In genomic region chr6:30676660-30677270, GRCh38 we compare ENCODE assay signal across 17 cellular contexts. TPM values are rescaled to one million over a fixed set of nuclear protein-coding genes. Genes with fewer than 3 reads are reported as not detected.
DNase-seq lines count a peak whose midpoint lies in the region; ATAC-seq and TF ChIP-seq lines count a peak whose summit lies in the region.
"Had no signal": no experiment of that assay in that cellular context is flagged by ENCODE, and none has a peak within 500 bp of the region (broad histone marks: within the 10 kb centered on the region; RNA-seq: fewer than 3 reads in every experiment).

No MANE protein-coding gene starts in this region.

- H3K9me2 ChIP-seq in GM23338 (ENCODE audit: insufficient read depth), result no peaks in the 10 kb centered on the region

- H3K4me1 Mint-ChIP-seq in activated CD4-positive, alpha-beta T cell treated with anti-CD3 and anti-CD28 coated beads, Interleukin-2, amount 10 ng/mL, durations not matched to agents 7 days and 5 days, result peaks cover 41% of the 10 kb centered on the region
- H3K4me1 Mint-ChIP-seq in GM23338, result peaks cover 14% of the 10 kb centered on the region
- peaks cover 39 to 44% of the 10 kb centered on the region in 2 donors for H3K4me1 Mint-ChIP-seq in natural killer cell treated with Interleukin-12 subunit alpha and Interleukin-12 subunit beta and Interleukin-15 and Interleukin-18, amount 100 ng/mL, for 72 hours (ENCODE audit: low read depth in 2 of 2)

- no peak overlapping the region for H2AFZ ChIP-seq in GM23338
- H2AFZ ChIP-seq in mammary epithelial cell (ENCODE audit: low read depth, low read length), result no peak overlapping the region

- peaks cover 7% of the 10 kb centered on the region for H3K79me2 ChIP-seq in GM23338 (replicated peaks; ENCODE audit: insufficient read depth)
- peaks cover 59% of the 10 kb centered on the region for H3K79me2 ChIP-seq in mammary epithelial cell (ENCODE audit: insufficient read depth, low read length)

- TF ChIP-seq CTCF in GM23338 (conservative IDR thresholded peaks at IDR 0.05; ENCODE audit: low read depth in 2 of 2) (no peak), mammary epithelial cell (conservative IDR thresholded peaks at IDR 0.05 in 1 of 2, IDR thresholded peaks at IDR 0.05 in 1 of 2; ENCODE audit: extremely low read depth in 1 of 2, insufficient read depth in 1 of 2, low read depth in 1 of 2, low read length in 2 of 2) (no peak), lower lobe of right lung (IDR thresholded peaks at IDR 0.05) (no peak)

- WGBS in mammary epithelial cell (ENCODE audit: low coverage, missing lambda C conversion rate), result 83% methylated on average over 7 of the region's 8 CpGs

- peaks cover 55% of the 10 kb centered on the region for H3K36me3 Mint-ChIP-seq in activated CD4-positive, alpha-beta T cell treated with anti-CD3 and anti-CD28 coated beads, Interleukin-2, amount 10 ng/mL, durations not matched to agents 7 days and 5 days (ENCODE audit: low read depth)
- H3K36me3 Mint-ChIP-seq in GM23338 (ENCODE audit: low read depth), result peaks cover 22% of the 10 kb centered on the region
- peaks cover 24% of the 10 kb centered on the region for H3K36me3 Mint-ChIP-seq in natural killer cell treated with Interleukin-12 subunit alpha and Interleukin-12 subunit beta and Interleukin-15 and Interleukin-18, amount 100 ng/mL, for 72 hours

- no peak for DNase-seq in activated CD4-positive, alpha-beta T cell treated with anti-CD3 and anti-CD28 coated beads, Interleukin-2, amount 10 ng/mL, durations not matched to agents 7 days and 5 days
- DNase-seq in activated CD4-positive, alpha-beta T cell treated with anti-CD3 and anti-CD28 coated beads for 4 hours, result no peak
- no peak for DNase-seq in GM23338 (ENCODE audit: low spot score)
- DNase-seq in mammary epithelial cell, result no peak
- no peak for DNase-seq in natural killer cell treated with Interleukin-12 subunit alpha and Interleukin-12 subunit beta and Interleukin-15 and Interleukin-18, amount 100 ng/mL, for 72 hours (ENCODE audit: low spot score)
- DNase-seq in NCI-H510A (lab: John Stamatoyannopoulos, UW), result no peak
- no peak for DNase-seq in lower lobe of right lung
- DNase-seq: activated effector memory CD4-positive, alpha-beta T cell treated with Interleukin-2 at 50 U/mL for 16 hours; GOT3; NCI-H2227 treated with DMSO at 0.1 percent for 48 hours; NK-92 treated with Interleukin-12 subunit alpha and Interleukin-12 subunit beta, amount 100 ng/mL, for 24 hours; nucleus accumbens; SW 1271 had no signal

- no peaks in the 10 kb centered on the region for H3K27me3 Mint-ChIP-seq in activated CD4-positive, alpha-beta T cell treated with anti-CD3 and anti-CD28 coated beads, Interleukin-2, amount 10 ng/mL, durations not matched to agents 7 days and 5 days
- H3K27me3 Mint-ChIP-seq in GM23338 (ENCODE audit: insufficient read depth, low read depth, poor library complexity), result peaks cover 4% of the 10 kb centered on the region
- H3K27me3 Mint-ChIP-seq in natural killer cell treated with Interleukin-12 subunit alpha and Interleukin-12 subunit beta and Interleukin-15 and Interleukin-18, amount 100 ng/mL, for 72 hours, result no peaks in the 10 kb centered on the region
- H3K27me3 Mint-ChIP-seq: stimulated activated naive CD8-positive, alpha-beta T cell treated with anti-CD3 and anti-CD28 coated beads, Interleukin-15, Interleukin-2, amounts not matched to agents 100 ng/mL and 50 ng/mL, for 24 hours; type B pancreatic cell had no signal

- dilution Hi-C loops in mammary epithelial cell (cut with HindIII; ENCODE audit: low sequenced_read_pairs), result no loop called here

- intact Hi-C loops in mammary epithelial cell (cut with micrococcal nuclease), result loop anchor here (5.0 kb wide), 1 partner anchor 411 kb away; no protein-coding TSS in a partner anchor
- intact Hi-C loops in lower lobe of right lung (cut with DNase I), result loop anchor here (5.0 kb wide), 1 partner anchor 46 kb away; the partner anchor contains the start of gene TUBB

- H4K20me1 ChIP-seq in GM23338 (replicated peaks; ENCODE audit: insufficient read depth), result no peaks in the 10 kb centered on the region; the same call in none of the 2 replicates
- no peaks in the 10 kb centered on the region for H4K20me1 ChIP-seq in mammary epithelial cell (ENCODE audit: insufficient read depth, low read length)

- in situ Hi-C loops in mammary epithelial cell (cut with MboI; ENCODE audit: low sequenced_read_pairs in 2 of 2), result loop anchor here in 1 of 2 donors (10.0 kb wide), 1 partner anchor 192 kb away; the partner anchor contains the start of gene HLA-E

- no peaks in the 10 kb centered on the region for H3K27me3 ChIP-seq in GM23338 (ENCODE audit: insufficient read depth)
- H3K27me3 ChIP-seq in mammary epithelial cell (ENCODE audit: insufficient read depth, low read length), result no peaks in the 10 kb centered on the region
- H3K27me3 ChIP-seq in lower lobe of right lung (ENCODE audit: low read depth), result no peaks in the 10 kb centered on the region

- no peaks in the 10 kb centered on the region for H3K9me3 ChIP-seq in mammary epithelial cell (replicated peaks; ENCODE audit: insufficient read depth, low read length)
- H3K9me3 ChIP-seq in lower lobe of right lung, result no peaks in the 10 kb centered on the region

- no peak overlapping the region for H3K4me3 ChIP-seq in GM23338
- H3K4me3 ChIP-seq in mammary epithelial cell (replicated peaks in 1 of 3; ENCODE audit: insufficient read depth in 1 of 3, low read depth in 2 of 3, low read length in 3 of 3), result no peak overlapping the region
- no peak overlapping the region for H3K4me3 ChIP-seq in lower lobe of right lung

- H3K27ac ChIP-seq in GM23338 (ENCODE audit: low read depth) (peak overlapping the region; percentile 52; the same call in 1 of the 2 replicates), mammary epithelial cell (ENCODE audit: insufficient read depth, low read depth, low read length) (no peak overlapping the region), lower lobe of right lung (no peak overlapping the region)

- no peak overlapping the region for H3K9ac ChIP-seq in mammary epithelial cell (ENCODE audit: insufficient read depth, low read length)

- H3K4me1 ChIP-seq in GM23338 (ENCODE audit: insufficient read depth) (peaks cover 9% of the 10 kb centered on the region; the same call in 1 of the 2 replicates), mammary epithelial cell (ENCODE audit: insufficient read depth, low read length) (peaks cover 26% of the 10 kb centered on the region), lower lobe of right lung (peaks cover 44% of the 10 kb centered on the region)

- CTCF ChIA-PET in activated CD4-positive, alpha-beta T cell treated with anti-CD3 and anti-CD28 coated beads, Interleukin-2, amount 10 ng/mL, durations not matched to agents 7 days and 5 days (lab: Charles Lee), result interaction anchor here (0.6 to 12.7 kb wide), 2 partner anchors 20 to 48 kb away, joined by 5 to 476 read pairs; partner anchors contain the start of genes MDC1 and TUBB
- CTCF ChIA-PET in mammary epithelial cell (lab: Charles Lee; ENCODE audit: low non-redundant PET), result no interaction called here

- ATAC-seq in GM23338, result no peak
- ATAC-seq in natural killer cell treated with Interleukin-12 subunit alpha and Interleukin-12 subunit beta and Interleukin-15 and Interleukin-18, amount 100 ng/mL, for 72 hours, result no peak
- no peak for ATAC-seq in HG03571 (IDR thresholded peaks at IDR 0.05; ENCODE audit: unreplicated experiment)
- no peak for ATAC-seq in lower lobe of right lung
- ATAC-seq: Right ventricle myocardium inferior had no signal

- POLR2A ChIA-PET in activated CD4-positive, alpha-beta T cell treated with anti-CD3 and anti-CD28 coated beads, Interleukin-2, amount 10 ng/mL, durations not matched to agents 7 days and 5 days (lab: Charles Lee), result no interaction called here

- TSS peak; percentile 51 for BruUV-seq in mammary epithelial cell (replicated peaks; lab: Mats Ljungman, UMichigan)

- H3K36me3 ChIP-seq in GM23338 (ENCODE audit: insufficient read depth) (peaks cover 5% of the 10 kb centered on the region; the same call in 1 of the 2 replicates), mammary epithelial cell (ENCODE audit: insufficient read depth, low read length) (peaks cover 20% of the 10 kb centered on the region), lower lobe of right lung (peaks cover 51% of the 10 kb centered on the region)

- peak overlapping the region; percentile 26 for H3K27ac Mint-ChIP-seq in activated CD4-positive, alpha-beta T cell treated with anti-CD3 and anti-CD28 coated beads, Interleukin-2, amount 10 ng/mL, durations not matched to agents 7 days and 5 days
- no peak overlapping the region for H3K27ac Mint-ChIP-seq in GM23338
- peak overlapping the region; percentile 53 to 65 for H3K27ac Mint-ChIP-seq in natural killer cell treated with Interleukin-12 subunit alpha and Interleukin-12 subunit beta and Interleukin-15 and Interleukin-18, amount 100 ng/mL, for 72 hours
- H3K27ac Mint-ChIP-seq: stimulated activated naive CD8-positive, alpha-beta T cell treated with anti-CD3 and anti-CD28 coated beads, Interleukin-15, Interleukin-2, amounts not matched to agents 100 ng/mL and 50 ng/mL, for 24 hours; type B pancreatic cell had no signal

- no peak overlapping the region for H3K4me2 ChIP-seq in GM23338
- H3K4me2 ChIP-seq in mammary epithelial cell (ENCODE audit: insufficient read depth, low read depth, low read length), result no peak overlapping the region

- no peaks in the 10 kb centered on the region for H3K9me3 Mint-ChIP-seq in activated CD4-positive, alpha-beta T cell treated with anti-CD3 and anti-CD28 coated beads, Interleukin-2, amount 10 ng/mL, durations not matched to agents 7 days and 5 days
- no peaks in the 10 kb centered on the region for H3K9me3 Mint-ChIP-seq in GM23338
- H3K9me3 Mint-ChIP-seq in natural killer cell treated with Interleukin-12 subunit alpha and Interleukin-12 subunit beta and Interleukin-15 and Interleukin-18, amount 100 ng/mL, for 72 hours, result no peaks in the 10 kb centered on the region
- H3K9me3 Mint-ChIP-seq: stimulated activated naive CD8-positive, alpha-beta T cell treated with anti-CD3 and anti-CD28 coated beads, Interleukin-15, Interleukin-2, amounts not matched to agents 100 ng/mL and 50 ng/mL, for 24 hours; type B pancreatic cell had no signal

- H3F3A ChIP-seq in GM23338 (replicated peaks; ENCODE audit: low read depth), result 0 out of 2 replicates have a peak, but pooled peaks cover 3% of the 10 kb centered on the region

- H3K4me3 Mint-ChIP-seq in activated CD4-positive, alpha-beta T cell treated with anti-CD3 and anti-CD28 coated beads, Interleukin-2, amount 10 ng/mL, durations not matched to agents 7 days and 5 days, result no peak overlapping the region
- H3K4me3 Mint-ChIP-seq in GM23338, result no peak overlapping the region
- H3K4me3 Mint-ChIP-seq in natural killer cell treated with Interleukin-12 subunit alpha and Interleukin-12 subunit beta and Interleukin-15 and Interleukin-18, amount 100 ng/mL, for 72 hours, result peak overlapping the region; percentile 7
- H3K4me3 Mint-ChIP-seq: stimulated activated naive CD8-positive, alpha-beta T cell treated with anti-CD3 and anti-CD28 coated beads, Interleukin-15, Interleukin-2, amounts not matched to agents 100 ng/mL and 50 ng/mL, for 24 hours; type B pancreatic cell had no signal

RNA-seq across cellular contexts. Expression of gene DHX16, which starts 4.0 kb away (rescaled TPM):
- 10 to 100 TPM; 40.4 to 40.7 TPM for total RNA-seq in activated CD4-positive, alpha-beta T cell treated with anti-CD3 and anti-CD28 coated beads, Interleukin-2, amount 10 ng/mL, durations not matched to agents 7 days and 5 days
- total RNA-seq in GM23338 (2014; rRNA removed; shearing (Covaris generic)), result 30.8 and 31.3 TPM in 2 replicates
- polyA plus RNA-seq in GM23338 (2016; fragmentation: Nextera tagmentation; extraction: Ambion mirVana) (16.0 and 16.2 TPM in 2 replicates), mammary epithelial cell (34.8 TPM)
- total RNA-seq in mammary epithelial cell (10 to 100 TPM; 26.0 to 30.9 TPM), lower lobe of right lung (28.4 TPM)
- 60.9 TPM for polyA minus RNA-seq in mammary epithelial cell
- total RNA-seq in natural killer cell treated with Interleukin-12 subunit alpha and Interleukin-12 subunit beta and Interleukin-15 and Interleukin-18, amount 100 ng/mL, for 72 hours, result 10 to 100 TPM; 50.7 to 64.2 TPM

RNA-seq across cellular contexts. Expression of gene PPP1R18, which starts 9.7 kb away (rescaled TPM):
- total RNA-seq in activated CD4-positive, alpha-beta T cell treated with anti-CD3 and anti-CD28 coated beads, Interleukin-2, amount 10 ng/mL, durations not matched to agents 7 days and 5 days, result 100 to 1,000 TPM; 243 to 272 TPM
- 18.2 and 19.2 TPM in 2 replicates for total RNA-seq in GM23338 (2014; rRNA removed; shearing (Covaris generic))
- polyA plus RNA-seq in GM23338 (2016; fragmentation: Nextera tagmentation; extraction: Ambion mirVana) (17.1 and 21.2 TPM in 2 replicates), mammary epithelial cell (89.4 TPM)
- total RNA-seq in mammary epithelial cell (100 to 1,000 TPM in 1 of 2 donors, 10 to 100 TPM in 1; 35.2 to 106 TPM), lower lobe of right lung (78.5 TPM)
- 245 TPM for polyA minus RNA-seq in mammary epithelial cell
- 100 to 1,000 TPM; 168 to 271 TPM for total RNA-seq in natural killer cell treated with Interleukin-12 subunit alpha and Interleukin-12 subunit beta and Interleukin-15 and Interleukin-18, amount 100 ng/mL, for 72 hours

RNA-seq across cellular contexts. Expression of gene NRM, which starts 14.0 kb away (rescaled TPM):
- 10 to 100 TPM; 43.1 to 58.8 TPM for total RNA-seq in activated CD4-positive, alpha-beta T cell treated with anti-CD3 and anti-CD28 coated beads, Interleukin-2, amount 10 ng/mL, durations not matched to agents 7 days and 5 days
- 11.3 and 13.8 TPM in 2 replicates for total RNA-seq in GM23338 (2014; rRNA removed; shearing (Covaris generic))
- polyA plus RNA-seq in GM23338 (2016; fragmentation: Nextera tagmentation; extraction: Ambion mirVana) (29.7 and 33.8 TPM in 2 replicates), mammary epithelial cell (26.2 TPM)
- total RNA-seq in mammary epithelial cell (10 to 100 TPM in 1 of 2 donors, 1 to 10 TPM in 1; 2.3 to 13.2 TPM), lower lobe of right lung (10.0 TPM)
- 25.5 TPM for polyA minus RNA-seq in mammary epithelial cell
- 10 to 100 TPM; 11.7 to 24.2 TPM for total RNA-seq in natural killer cell treated with Interleukin-12 subunit alpha and Interleukin-12 subunit beta and Interleukin-15 and Interleukin-18, amount 100 ng/mL, for 72 hours

RNA-seq across cellular contexts. Expression of gene C6orf136, which starts 29.8 kb away (rescaled TPM):
- 10 to 100 TPM; 23.2 to 23.9 TPM for total RNA-seq in activated CD4-positive, alpha-beta T cell treated with anti-CD3 and anti-CD28 coated beads, Interleukin-2, amount 10 ng/mL, durations not matched to agents 7 days and 5 days
- 4.7 and 12.5 TPM in 2 replicates for total RNA-seq in GM23338 (2014; rRNA removed; shearing (Covaris generic))
- polyA plus RNA-seq in GM23338 (2016; fragmentation: Nextera tagmentation; extraction: Ambion mirVana), result 24.5 and 27.5 TPM in 2 replicates
- total RNA-seq in mammary epithelial cell, result 10 to 100 TPM in 1 of 2 donors, 1 to 10 TPM in 1; 1.8 to 11.2 TPM
- polyA plus RNA-seq in mammary epithelial cell, result 7.4 TPM
- 32.0 TPM for polyA minus RNA-seq in mammary epithelial cell
- 10 to 100 TPM; 29.6 to 32.5 TPM for total RNA-seq in natural killer cell treated with Interleukin-12 subunit alpha and Interleukin-12 subunit beta and Interleukin-15 and Interleukin-18, amount 100 ng/mL, for 72 hours
- 19.9 TPM for total RNA-seq in lower lobe of right lung

RNA-seq across cellular contexts. Expression of gene MDC1, which starts 40.3 kb away (rescaled TPM):
- 10 to 100 TPM; 46.8 to 53.2 TPM for total RNA-seq in activated CD4-positive, alpha-beta T cell treated with anti-CD3 and anti-CD28 coated beads, Interleukin-2, amount 10 ng/mL, durations not matched to agents 7 days and 5 days
- 28.9 and 32.7 TPM in 2 replicates for total RNA-seq in GM23338 (2014; rRNA removed; shearing (Covaris generic))
- 17.2 and 19.7 TPM in 2 replicates for polyA plus RNA-seq in GM23338 (2016; fragmentation: Nextera tagmentation; extraction: Ambion mirVana)
- total RNA-seq in mammary epithelial cell, result 10 to 100 TPM; 12.8 to 36.7 TPM
- 10.7 TPM for polyA plus RNA-seq in mammary epithelial cell
- 62.3 TPM for polyA minus RNA-seq in mammary epithelial cell
- total RNA-seq in natural killer cell treated with Interleukin-12 subunit alpha and Interleukin-12 subunit beta and Interleukin-15 and Interleukin-18, amount 100 ng/mL, for 72 hours, result 100 to 1,000 TPM in 1 of 2 donors, 10 to 100 TPM in 1; 64.1 to 118 TPM
- 24.5 TPM for total RNA-seq in lower lobe of right lung
